ENCODE assay signal across 1 cellular context in genomic region chr10:93579089-93579488, GRCh38.
TF ChIP-seq lines count a peak whose summit lies in the region.

No MANE protein-coding gene starts in this region.

TF ChIP-seq in K562, 482 proteins besides CTCF, POLR2A, EP300 and RAD21:
- TF ChIP-seq ZC3H11A (IDR thresholded peaks at IDR 0.05; ENCODE audit: low read depth, low read length) (no peak), ZNF77 (CRISPR knock-in tag; IDR thresholded peaks at IDR 0.05) (no peak), HMGXB4 (CRISPR knock-in tag; IDR thresholded peaks at IDR 0.05) (no peak), RBM25 (IDR thresholded peaks at IDR 0.05; ENCODE audit: low read depth, low read length, severe bottlenecking) (peak; percentile 33), FOXP1 (CRISPR knock-in tag; IDR thresholded peaks at IDR 0.05) (no peak)
